ENCODE assay signal across 18 cellular contexts in genomic region chr5:1216211-1216917, GRCh38. TPM values are rescaled to one million over a fixed set of nuclear protein-coding genes. Genes with fewer than 3 reads are reported as not detected.
DNase-seq lines count a peak whose midpoint lies in the region; ATAC-seq, FAIRE-seq and TF ChIP-seq lines count a peak whose summit lies in the region.
"Had no signal": no experiment of that assay in that cellular context is flagged by ENCODE, and none has a peak within 500 bp of the region (broad histone marks: within the 10 kb centered on the region; RNA-seq: fewer than 3 reads in every experiment).

No MANE protein-coding gene starts in this region.

- H2AK5ac ChIP-seq in H1 (ENCODE audit: low read depth, low read length): no peak overlapping the region
- peak overlapping the region; percentile 53 for H2AK5ac ChIP-seq in neuronal stem cell (ENCODE audit: low read depth, low read length)

- no peaks in the 10 kb centered on the region for H3K23me2 ChIP-seq in H1 (ENCODE audit: low read depth, low read length)

- no peak for TF ChIP-seq RAD21 in H1 (IDR thresholded peaks at IDR 0.05 in 1 of 2, conservative IDR thresholded peaks at IDR 0.05 in 1 of 2; ENCODE audit: low read depth in 2 of 2, low read length in 2 of 2)

- ATAC-seq in right cardiac atrium (no peak), HG02763 (IDR thresholded peaks at IDR 0.05; ENCODE audit: unreplicated experiment) (no peak)
- ATAC-seq: GM12878 had no signal

- H2BK15ac ChIP-seq in H1 (ENCODE audit: low read length) (no peak overlapping the region), neuronal stem cell (ENCODE audit: low read length) (peak overlapping the region; percentile 49)

- TF ChIP-seq POLR2A in H1 (IDR thresholded peaks at IDR 0.05; ENCODE audit: control extremely low read depth in 1 of 2, low read depth in 2 of 2, low read length in 2 of 2): no peak

- no peak for FAIRE-seq in H1 (lab: Jason Lieb, UNC)
- FAIRE-seq: GM12878 had no signal

- no peak overlapping the region for H3K27ac ChIP-seq in right cardiac atrium (ENCODE audit: low read length)
- H3K27ac ChIP-seq in right atrium auricular region: no peak overlapping the region
- H3K27ac ChIP-seq in H1 (ENCODE audit: low read depth, low read length): no peak overlapping the region
- no peak overlapping the region for H3K27ac ChIP-seq in neuronal stem cell (replicated peaks; ENCODE audit: low read length)
- H3K27ac ChIP-seq: BLaER1 treated with 17β-estradiol and CSF1 and Interleukin-3, amounts not matched to agents 10 nM and 100 nM; GM23248 had no signal

- no peak for TF ChIP-seq EP300 in H1 (IDR thresholded peaks at IDR 0.05; ENCODE audit: borderline replicate concordance in 1 of 2, low read depth in 2 of 2, low read length in 2 of 2)

- H2BK120ac ChIP-seq in H1 (replicated peaks; ENCODE audit: low read depth, low read length) (no peak overlapping the region), neuronal stem cell (ENCODE audit: low read depth, low read length) (no peak overlapping the region)

- H3K4ac ChIP-seq in H1 (replicated peaks; ENCODE audit: insufficient read length, low read depth, low read length) (no peak overlapping the region), neuronal stem cell (ENCODE audit: low read length) (no peak overlapping the region)

- no peaks in the 10 kb centered on the region for H3K9me3 ChIP-seq in right cardiac atrium (ENCODE audit: control insufficient read depth, low read length)
- peaks cover 0 to 4% of the 10 kb centered on the region in 2 donors for H3K9me3 ChIP-seq in right atrium auricular region
- H3K9me3 ChIP-seq in H1 (ENCODE audit: insufficient read depth in 2 of 2, low read depth in 1 of 2, low read length in 1 of 2): peaks cover 0 to 2% of the 10 kb centered on the region in 2 experiments; a peak in 1 of 4 replicates
- H3K9me3 ChIP-seq in neuronal stem cell (replicated peaks in 1 of 2; ENCODE audit: control insufficient read depth in 2 of 2, insufficient read depth in 1 of 2, low read depth in 1 of 2, low read length in 2 of 2): peaks cover 0 to 7% of the 10 kb centered on the region in 2 donors

- POLR2A ChIA-PET in H1 (lab: Charles Lee; ENCODE audit: partially characterized antibody): interaction anchor here (0.6 kb wide), 1 partner anchor 723 kb away, joined by 4 read pairs; no protein-coding TSS in a partner anchor

- H3K36me3 ChIP-seq in right atrium auricular region (no peaks in the 10 kb centered on the region), H1 (ENCODE audit: control insufficient read depth in 2 of 4, insufficient read depth in 4 of 4, low read length in 3 of 4) (no peaks in the 10 kb centered on the region), neuronal stem cell (replicated peaks in 1 of 2; ENCODE audit: control insufficient read depth in 2 of 2, insufficient read depth in 2 of 2, low read length in 2 of 2) (no peaks in the 10 kb centered on the region)
- H3K36me3 ChIP-seq: BLaER1 treated with 17β-estradiol and CSF1 and Interleukin-3, amounts not matched to agents 10 nM and 100 nM had no signal

- no peak overlapping the region for H2AFZ ChIP-seq in H1 (ENCODE audit: low read length)
- H2AFZ ChIP-seq in neuronal stem cell (ENCODE audit: low read length): no peak overlapping the region
- H2AFZ ChIP-seq: GM23248 had no signal

- H3K18ac ChIP-seq in H1 (ENCODE audit: extremely low read depth, low read length) (no peak overlapping the region), neuronal stem cell (ENCODE audit: low read length) (peak overlapping the region; percentile 38)

- H3K56ac ChIP-seq in H1 (replicated peaks; ENCODE audit: insufficient read length, low read depth, low read length): no peak overlapping the region

- H3K9ac ChIP-seq in H1 (replicated peaks in 1 of 4; ENCODE audit: extremely low read depth in 1 of 4, low read depth in 3 of 4, low read length in 3 of 4) (no peak overlapping the region), neuronal stem cell (ENCODE audit: low read depth, low read length, poor library complexity) (peak overlapping the region; percentile 50)
- H3K9ac ChIP-seq: BLaER1 treated with 17β-estradiol and CSF1 and Interleukin-3, amounts not matched to agents 10 nM and 100 nM; GM23248 had no signal

- DNase-seq in right cardiac atrium (peak; percentile 10 to 40 (median 22)), right atrium auricular region (ENCODE audit: low spot score) (no peak), H1 (ENCODE audit: low read depth in 1 of 2, low spot score in 2 of 2) (no peak), neuronal stem cell (ENCODE audit: low spot score) (no peak), GF-D8 (lab: John Stamatoyannopoulos, UW) (no peak)
- no peak for DNase-seq in stimulated activated naive CD4-positive, alpha-beta T cell (lab: John Stamatoyannopoulos, UW)
- DNase-seq: ACHN; CD4-positive, CD25-positive, alpha-beta regulatory T cell; DMS53; GM23248; H7 had no signal

- no peak overlapping the region for H3K4me2 ChIP-seq in H1 (ENCODE audit: insufficient read depth in 1 of 2, low read depth in 2 of 2, low read length in 2 of 2)
- H3K4me2 ChIP-seq in neuronal stem cell (ENCODE audit: insufficient read depth, low read length, poor library complexity, severe bottlenecking): no peak overlapping the region

- CTCF ChIA-PET in H1 (lab: Charles Lee; ENCODE audit: partially characterized antibody): interaction anchor here (0.7 to 2.1 kb wide), 6 partner anchors 10 to 49 kb away, joined by 3 to 7 read pairs (median 5); no protein-coding TSS in a partner anchor

- H3K4me1 ChIP-seq in right cardiac atrium (ENCODE audit: control insufficient read depth, insufficient read depth, low read length) (no peaks in the 10 kb centered on the region), right atrium auricular region (no peaks in the 10 kb centered on the region), H1 (replicated peaks in 1 of 4; ENCODE audit: control insufficient read depth in 3 of 4, insufficient read depth in 4 of 4, low read length in 3 of 4) (peaks cover 0 to 2% (median 0%) of the 10 kb centered on the region in 4 experiments; a peak in 2 of 7 replicates), neuronal stem cell (ENCODE audit: control insufficient read depth in 2 of 2, insufficient read depth in 1 of 2, low read depth in 1 of 2, low read length in 2 of 2) (peaks cover 0 to 2% of the 10 kb centered on the region in 2 donors)

- H4K20me1 ChIP-seq in H1 (replicated peaks in 1 of 2; ENCODE audit: control insufficient read depth in 1 of 2, insufficient read depth in 2 of 2, low read length in 2 of 2): peaks cover 3 to 6% of the 10 kb centered on the region in 2 experiments

- H4K8ac ChIP-seq in H1 (ENCODE audit: extremely low read depth, insufficient read depth, low read length) (no peak overlapping the region; the same call in 1 of the 2 replicates), neuronal stem cell (ENCODE audit: low read depth, low read length) (peak overlapping the region; percentile 29)

- H3K14ac ChIP-seq in H1 (ENCODE audit: insufficient read length): no peak overlapping the region
- H3K14ac ChIP-seq in neuronal stem cell (ENCODE audit: low read length): peak overlapping the region; percentile 98

- H2BK20ac ChIP-seq in H1 (ENCODE audit: low read length): no peak overlapping the region

- H3K4me3 ChIP-seq in right cardiac atrium (ENCODE audit: low read length): no peak overlapping the region
- no peak overlapping the region for H3K4me3 ChIP-seq in right atrium auricular region
- no peak overlapping the region for H3K4me3 ChIP-seq in H1 (ENCODE audit: extremely low read depth in 1 of 4, insufficient read depth in 2 of 4, low read depth in 3 of 4, low read length in 4 of 4)
- H3K4me3 ChIP-seq in neuronal stem cell (ENCODE audit: low read length in 2 of 2): no peak overlapping the region
- H3K4me3 ChIP-seq: BLaER1 treated with 17β-estradiol and CSF1 and Interleukin-3, amounts not matched to agents 10 nM and 100 nM; GM12878; GM23248 had no signal

- H2BK12ac ChIP-seq in H1 (ENCODE audit: low read depth, low read length): no peak overlapping the region; the same call in 1 of the 2 replicates
- no peak overlapping the region for H2BK12ac ChIP-seq in neuronal stem cell (ENCODE audit: low read length)

- 94% methylated on average over 38 of the region's 38 CpGs for WGBS in right cardiac atrium
- 94% methylated on average over 38 of the region's 38 CpGs; no CpG with 5 or more reads in 1 of the 2 experiments for WGBS in H1 (ENCODE audit: extremely low coverage in 1 of 2, insufficient coverage in 1 of 2, insufficient read length in 1 of 2, insufficient replicate concordance in 2 of 2, low coverage in 1 of 2, low lambda C conversion rate in 2 of 2, missing lambda C conversion rate in 1 of 2), 2 experiments
- WGBS in neuronal stem cell (ENCODE audit: extremely low coverage in 2 of 2, insufficient read length in 2 of 2, insufficient replicate concordance in 1 of 2), 2 donors: no CpG with 5 or more reads among the region's 38 CpGs

- H3K79me2 ChIP-seq in H1 (ENCODE audit: control insufficient read depth in 1 of 2, insufficient read depth in 2 of 2, low read length in 2 of 2): no peaks in the 10 kb centered on the region

- H3K23ac ChIP-seq in H1 (ENCODE audit: insufficient read length) (no peak overlapping the region), neuronal stem cell (ENCODE audit: low read depth, low read length, poor library complexity) (peak overlapping the region; percentile 8)

- H4K5ac ChIP-seq in H1 (ENCODE audit: insufficient read length, low read depth, low read length): no peak overlapping the region

- intact Hi-C loops in right cardiac atrium (cut with DNase I): no loop called here

- H4K91ac ChIP-seq in H1 (replicated peaks; ENCODE audit: insufficient read length, low read length) (no peak overlapping the region), neuronal stem cell (ENCODE audit: low read depth, low read length, poor library complexity) (no peak overlapping the region)

- no peak for TF ChIP-seq CTCF in right atrium auricular region (IDR thresholded peaks at IDR 0.05)
- TF ChIP-seq CTCF in H1 (IDR thresholded peaks at IDR 0.05; ENCODE audit: control extremely low read depth in 1 of 3, insufficient read depth in 1 of 3, low read depth in 1 of 3, low read length in 3 of 3): no peak

- H2BK5ac ChIP-seq in H1 (ENCODE audit: low read depth, low read length) (peak overlapping the region; percentile 35; the same call in 1 of the 2 replicates), neuronal stem cell (ENCODE audit: low read length) (peak overlapping the region; percentile 54)

- no peaks in the 10 kb centered on the region for H3K79me1 ChIP-seq in H1 (ENCODE audit: low read depth, low read length)
- H3K79me1 ChIP-seq in neuronal stem cell (ENCODE audit: low read depth, low read length): no peaks in the 10 kb centered on the region

- H3K27me3 ChIP-seq in right cardiac atrium (ENCODE audit: control insufficient read depth, insufficient read depth) (no peaks in the 10 kb centered on the region), right atrium auricular region (no peaks in the 10 kb centered on the region), H1 (replicated peaks in 1 of 4; ENCODE audit: control insufficient read depth in 3 of 4, extremely low read depth in 1 of 4, insufficient read depth in 3 of 4, low read length in 3 of 4) (no peaks in the 10 kb centered on the region; a peak in 1 of 7 replicates), neuronal stem cell (ENCODE audit: control insufficient read depth in 3 of 3, insufficient read depth in 3 of 3, low read depth in 1 of 3, low read length in 3 of 3) (peaks cover 0 to 2% (median 0%) of the 10 kb centered on the region in 3 experiments)
- H3K27me3 ChIP-seq: BLaER1 treated with 17β-estradiol and CSF1 and Interleukin-3, amounts not matched to agents 10 nM and 100 nM had no signal

RNA-seq across cellular contexts. Expression of gene SLC6A18, which starts 8.8 kb away (rescaled TPM):
- total RNA-seq in right cardiac atrium (not detected), right atrium auricular region (not detected)
- polyA plus RNA-seq in right cardiac atrium (not detected), H1 (2011; rRNA removed) (0.03 TPM in 1 of 2 replicates, not detected in the other)
- total RNA-seq in H1 (2021; fragmentation: NEBNext Ultra II Directional; extraction: Animal tissue kit (Norgen Biotek cat#: 25700)): not detected in 2 replicates
- polyA plus RNA-seq in H1 (2011; cell fraction: cytosol; rRNA removed): not detected
- polyA plus RNA-seq in H1 (2011; cell fraction: nucleus; rRNA removed): not detected
- polyA plus RNA-seq in H1 (2012, experiment 1 of 2): not detected in 4 replicates
- polyA plus RNA-seq in H1 (2012, experiment 2 of 2): not detected
- polyA plus RNA-seq in H1 (2013, experiment 1 of 2): not detected
- polyA plus RNA-seq in H1 (2013, experiment 2 of 2): not detected
- polyA minus RNA-seq in H1 (2011; rRNA and poly(A)+ RNA removed): not detected in 2 replicates
- not detected for polyA minus RNA-seq in H1 (2011; cell fraction: cytosol; rRNA and poly(A)+ RNA removed)
- not detected for polyA minus RNA-seq in H1 (2011; cell fraction: nucleus; rRNA and poly(A)+ RNA removed)
- polyA plus RNA-seq in neuronal stem cell (2013, experiment 1 of 2): not detected
- not detected for polyA plus RNA-seq in neuronal stem cell (2013, experiment 2 of 2)
- total RNA-seq: A172; CD4-positive, CD25-positive, alpha-beta regulatory T cell; Daoy; GM12878; GM23248; H7; HT-29 had no signal
- polyA plus RNA-seq: CD4-positive, CD25-positive, alpha-beta regulatory T cell; GM12878; GM23248; IgD-negative memory B cell had no signal

RNA-seq across cellular contexts. Expression of gene SLC6A19, which starts 15.0 kb away (rescaled TPM):
- total RNA-seq in right cardiac atrium (not detected), right atrium auricular region (not detected)
- polyA plus RNA-seq in right cardiac atrium (not detected), H1 (2011; rRNA removed) (0.02 and 0.03 TPM in 2 replicates)
- not detected in 2 replicates for total RNA-seq in H1 (2021; fragmentation: NEBNext Ultra II Directional; extraction: Animal tissue kit (Norgen Biotek cat#: 25700))
- 0.03 TPM for polyA plus RNA-seq in H1 (2011; cell fraction: cytosol; rRNA removed)
- polyA plus RNA-seq in H1 (2011; cell fraction: nucleus; rRNA removed): 0.06 TPM
- polyA plus RNA-seq in H1 (2012, experiment 1 of 2): 0.05 TPM in 1 of 4 replicates, not detected in the others
- polyA plus RNA-seq in H1 (2012, experiment 2 of 2): 0.03 TPM
- polyA plus RNA-seq in H1 (2013, experiment 1 of 2): not detected
- polyA plus RNA-seq in H1 (2013, experiment 2 of 2): 0.02 TPM
- 0.22 TPM in 1 of 2 replicates, not detected in the other for polyA minus RNA-seq in H1 (2011; rRNA and poly(A)+ RNA removed)
- not detected for polyA minus RNA-seq in H1 (2011; cell fraction: cytosol; rRNA and poly(A)+ RNA removed)
- polyA minus RNA-seq in H1 (2011; cell fraction: nucleus; rRNA and poly(A)+ RNA removed): not detected
- polyA plus RNA-seq in neuronal stem cell (2013, experiment 1 of 2): not detected
- not detected for polyA plus RNA-seq in neuronal stem cell (2013, experiment 2 of 2)
- total RNA-seq: A172; CD4-positive, CD25-positive, alpha-beta regulatory T cell; Daoy; GM23248; HT-29 had no signal
- polyA plus RNA-seq: CD4-positive, CD25-positive, alpha-beta regulatory T cell; GM23248; IgD-negative memory B cell had no signal

Comparison
In these comparisons a context has a peak if more than half of its experiments do, and no peak if none do; other contexts are left out.
1. DNase-seq: peak in right cardiac atrium (3 of 3); none in right atrium auricular region (single experiment), H1 (0 of 2), neuronal stem cell (single experiment), GF-D8 (single experiment) and stimulated activated naive CD4-positive, alpha-beta T cell (0 of 6).